Comparison of ENCODE assay signal across 19 cellular contexts in the genomic region with DNA sequence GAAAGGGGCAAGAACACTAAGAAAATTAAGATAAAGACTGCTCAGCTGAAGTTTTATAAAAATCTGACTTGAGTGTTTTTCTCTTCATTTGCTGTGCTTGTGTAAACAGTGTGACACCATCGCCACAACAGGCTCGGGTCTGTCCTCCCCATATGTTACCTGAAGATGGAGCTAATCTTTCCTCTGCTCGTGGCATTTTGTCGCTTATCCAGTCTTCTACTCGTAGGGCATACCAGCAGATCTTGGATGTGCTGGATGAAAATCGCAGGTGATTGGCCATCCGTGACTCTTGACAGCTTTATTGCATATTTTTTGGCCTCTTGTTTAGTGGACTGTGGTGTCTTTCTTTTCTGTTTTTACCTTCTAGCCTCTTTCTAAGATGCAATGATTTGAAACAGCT. TPM values are rescaled to one million over a fixed set of nuclear protein-coding genes. Genes with fewer than 3 reads are reported as not detected.
"Had no signal": no experiment of that assay in that cellular context is flagged by ENCODE, and none has a peak within 500 bp of the region (broad histone marks: within the 10 kb centered on the region; RNA-seq: fewer than 3 reads in every experiment).

No MANE protein-coding gene starts in this region.

- H3K9me3 Mint-ChIP-seq: activated CD8-positive, alpha-beta T cell treated with anti-CD3 and anti-CD28 coated beads for 36 hours; activated T-helper 1 cell treated with anti-CD3 and anti-CD28 coated beads, Interleukin-12 subunit alpha, Interleukin-12 subunit beta, Interleukin-2, Interleukin-4 antibody, amounts not matched to agents 30 ng/mL and 10 ng/mL and 1 ng/mL, durations not matched to agents 14 hours and 24 hours and 36 hours; naive B cell; stimulated activated memory B cell treated with anti-CD40 and anti-IgM and Interleukin-4, amounts not matched to agents 10 μg/mL and 1 μg/mL and 100 μg/mL, for 72 hours had no signal

- H3K27ac ChIP-seq: ascending aorta, gastrocnemius medialis, right atrium auricular region, transverse colon had no signal

- H3K4me3 ChIP-seq: ascending aorta, gastrocnemius medialis, lung, right atrium auricular region, transverse colon had no signal

- H3K4me1 Mint-ChIP-seq: naive B cell had no signal

- H3K27ac Mint-ChIP-seq: activated CD4-positive, alpha-beta T cell treated with anti-CD3 and anti-CD28 coated beads for 36 hours; activated CD8-positive, alpha-beta T cell treated with anti-CD3 and anti-CD28 coated beads for 36 hours; activated T-helper 1 cell treated with anti-CD3 and anti-CD28 coated beads, Interleukin-12 subunit alpha, Interleukin-12 subunit beta, Interleukin-2, Interleukin-4 antibody, amounts not matched to agents 30 ng/mL and 10 ng/mL and 1 ng/mL, durations not matched to agents 14 hours and 24 hours and 36 hours; stimulated activated memory B cell treated with anti-CD40 and anti-IgM and Interleukin-4, amounts not matched to agents 10 μg/mL and 1 μg/mL and 100 μg/mL, for 72 hours had no signal

- FAIRE-seq: endothelial cell of umbilical vein had no signal

- H3K4me1 ChIP-seq: ascending aorta, gastrocnemius medialis, right atrium auricular region, transverse colon had no signal

- H3K9me3 ChIP-seq: ascending aorta, gastrocnemius medialis, right atrium auricular region, transverse colon had no signal

- H3K27me3 Mint-ChIP-seq: activated CD4-positive, alpha-beta T cell treated with anti-CD3 and anti-CD28 coated beads for 36 hours; activated CD8-positive, alpha-beta T cell treated with anti-CD3 and anti-CD28 coated beads for 36 hours; naive B cell; stimulated activated memory B cell treated with anti-CD40 and anti-IgM and Interleukin-4, amounts not matched to agents 10 μg/mL and 1 μg/mL and 100 μg/mL, for 72 hours had no signal

- ATAC-seq: activated CD4-positive, alpha-beta T cell treated with anti-CD3 and anti-CD28 coated beads for 36 hours; activated CD8-positive, alpha-beta T cell treated with anti-CD3 and anti-CD28 coated beads for 36 hours; gastrocnemius medialis; left cardiac atrium; stimulated activated memory B cell treated with anti-CD40 and anti-IgM and Interleukin-4, amounts not matched to agents 10 μg/mL and 1 μg/mL and 100 μg/mL, for 72 hours had no signal

- H3K4me3 Mint-ChIP-seq: activated CD4-positive, alpha-beta T cell treated with anti-CD3 and anti-CD28 coated beads for 36 hours; activated CD8-positive, alpha-beta T cell treated with anti-CD3 and anti-CD28 coated beads for 36 hours; activated T-helper 1 cell treated with anti-CD3 and anti-CD28 coated beads, Interleukin-12 subunit alpha, Interleukin-12 subunit beta, Interleukin-2, Interleukin-4 antibody, amounts not matched to agents 30 ng/mL and 10 ng/mL and 1 ng/mL, durations not matched to agents 14 hours and 24 hours and 36 hours; naive B cell; stimulated activated memory B cell treated with anti-CD40 and anti-IgM and Interleukin-4, amounts not matched to agents 10 μg/mL and 1 μg/mL and 100 μg/mL, for 72 hours had no signal

- DNase-seq: activated CD4-positive, alpha-beta T cell treated with anti-CD3 and anti-CD28 coated beads for 36 hours; activated CD8-positive, alpha-beta memory T cell treated with anti-CD3 and anti-CD28 coated beads, Interleukin-2, amount 50 U/mL, for 48 hours; activated CD8-positive, alpha-beta T cell treated with anti-CD3 and anti-CD28 coated beads for 36 hours; activated naive CD4-positive, alpha-beta T cell; gastrocnemius medialis; left cardiac atrium; naive B cell; posterior cingulate gyrus; small intestine; stimulated activated CD4-positive, alpha-beta T cell treated with anti-CD3 and anti-CD28 coated beads, Interleukin-1b, Interleukin-23, amount 100 ng/mL, for 48 hours; T-helper 9 cell; transverse colon had no signal

- H3K27me3 ChIP-seq: ascending aorta, gastrocnemius medialis, right atrium auricular region, transverse colon had no signal

RNA-seq across cellular contexts. Expression of a gene that starts 32.0 kb away (rescaled TPM):
- total RNA-seq: activated CD4-positive, alpha-beta T cell treated with anti-CD3 and anti-CD28 coated beads for 36 hours; activated CD8-positive, alpha-beta T cell treated with anti-CD3 and anti-CD28 coated beads for 36 hours; activated T-helper 1 cell treated with anti-CD3 and anti-CD28 coated beads, Interleukin-12 subunit alpha, Interleukin-12 subunit beta, Interleukin-2, Interleukin-4 antibody, amounts not matched to agents 30 ng/mL and 10 ng/mL and 1 ng/mL, durations not matched to agents 14 hours and 24 hours and 36 hours; ascending aorta; endothelial cell of umbilical vein; fibroblast of lung; gastrocnemius medialis; left cardiac atrium; lung; right atrium auricular region had no signal
- polyA plus RNA-seq: endothelial cell of umbilical vein had no signal

RNA-seq across cellular contexts. Expression of a gene that starts 40.6 kb away (rescaled TPM):
- total RNA-seq: activated CD4-positive, alpha-beta T cell treated with anti-CD3 and anti-CD28 coated beads for 36 hours; activated CD8-positive, alpha-beta T cell treated with anti-CD3 and anti-CD28 coated beads for 36 hours; activated T-helper 1 cell treated with anti-CD3 and anti-CD28 coated beads, Interleukin-12 subunit alpha, Interleukin-12 subunit beta, Interleukin-2, Interleukin-4 antibody, amounts not matched to agents 30 ng/mL and 10 ng/mL and 1 ng/mL, durations not matched to agents 14 hours and 24 hours and 36 hours; ascending aorta; endothelial cell of umbilical vein; fibroblast of lung; gastrocnemius medialis; left cardiac atrium; lung; right atrium auricular region; transverse colon had no signal
- polyA plus RNA-seq: endothelial cell of umbilical vein, fibroblast of lung, lung, small intestine had no signal
